Comparison of ENCODE assay signal across 8 cellular contexts in the genomic region with DNA sequence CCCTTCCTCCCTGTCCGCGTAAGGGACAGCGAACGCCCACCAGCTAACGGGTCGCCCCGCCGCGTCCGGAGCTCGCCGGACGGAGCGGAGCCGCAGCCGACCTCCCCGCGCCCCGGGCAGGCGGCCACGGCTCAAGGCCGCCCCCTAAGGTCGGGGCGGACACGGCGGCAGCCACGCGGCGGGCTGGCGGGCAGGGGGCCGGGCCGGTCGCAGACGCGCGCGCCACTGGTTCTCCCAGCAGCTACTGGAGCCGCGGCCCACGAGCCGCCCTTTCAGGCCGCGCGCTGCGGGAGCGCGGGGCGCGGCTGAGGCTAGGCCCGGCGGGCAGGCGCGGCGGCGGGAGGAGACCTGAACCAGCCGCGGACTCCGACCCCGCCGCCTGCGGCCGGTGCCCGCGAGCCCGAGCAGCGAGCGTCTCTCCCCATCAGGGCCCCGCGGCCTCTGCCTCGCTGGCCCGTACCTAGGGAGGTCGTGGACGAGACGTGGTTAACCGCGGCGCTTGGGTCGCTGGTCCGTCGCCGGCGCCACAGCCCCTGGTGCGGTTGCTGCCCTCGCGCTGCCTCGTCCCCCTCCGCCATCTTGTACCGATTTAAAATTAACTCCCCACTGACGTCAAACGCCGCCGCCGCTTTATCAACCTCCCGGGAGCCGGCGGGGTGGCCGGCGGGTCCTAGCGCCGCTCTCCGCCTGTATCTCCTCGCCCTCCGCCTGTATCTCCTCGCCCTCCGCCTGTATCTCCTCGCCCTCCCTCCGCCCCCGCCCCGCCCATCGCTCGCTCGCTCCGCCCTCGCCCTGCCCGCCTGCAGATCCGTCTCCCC. TPM values are rescaled to one million over a fixed set of nuclear protein-coding genes. Genes with fewer than 3 reads are reported as not detected.
A peak's percentile ranks its signal among the peaks of the same experiment; 100 is the strongest.
DNase-seq lines count a peak whose midpoint lies in the region; ATAC-seq and TF ChIP-seq lines count a peak whose summit lies in the region.

A gene (minus strand): TSS at position 591 of the 818 bp plus-strand sequence. CDS start 13 bp downstream, at position 578.

- peak within 1 kb of the TSS; percentile 95 for H3K9ac ChIP-seq in smooth muscle cell (ENCODE audit: low read depth)

- WGBS in smooth muscle cell (ENCODE audit: low lambda C conversion rate) = under 1% methylated on average over 92 of the region's 116 CpGs

- DNase-seq in ACHN = peak; percentile 95
- DNase-seq in NCI-H2196 (lab: John Stamatoyannopoulos, UW; ENCODE audit: unreplicated experiment) = peak; percentile 90
- peak; percentile 91 to 93 for DNase-seq in breast epithelium (ENCODE audit: low spot score in 2 of 2)
- DNase-seq in iPS-NIHi11 (ENCODE audit: low spot score) = peak; percentile 90
- DNase-seq in smooth muscle cell (lab: John Stamatoyannopoulos, UW; ENCODE audit: unreplicated experiment) = peak; percentile 71

- H3K27me3 ChIP-seq in breast epithelium (no peaks in the 10 kb centered on the region), smooth muscle cell (ENCODE audit: low read depth) (no peaks in the 10 kb centered on the region)

- peak within 1 kb of the TSS; percentile 97 for H2AFZ ChIP-seq in smooth muscle cell (ENCODE audit: low read depth)

- peaks cover 5% of the 10 kb centered on the region for H3F3A ChIP-seq in smooth muscle cell (ENCODE audit: low read depth)

- H3K4me1 ChIP-seq in breast epithelium (peaks cover 0 to 17% of the 10 kb centered on the region in 2 donors), smooth muscle cell (ENCODE audit: low read depth) (peaks cover 21% of the 10 kb centered on the region)

- H3K4me3 ChIP-seq in breast epithelium = peak within 1 kb of the TSS; percentile 66 to 94 (median 88)
- peak within 1 kb of the TSS; percentile 85 for H3K4me3 ChIP-seq in smooth muscle cell

- peaks cover 47% of the 10 kb centered on the region for H3K79me2 ChIP-seq in smooth muscle cell (ENCODE audit: low read depth)

- H3K9me3 ChIP-seq in breast epithelium (no peaks in the 10 kb centered on the region), smooth muscle cell (replicated peaks; ENCODE audit: low read depth) (no peaks in the 10 kb centered on the region)

- ATAC-seq in GM18868 (IDR thresholded peaks at IDR 0.05; ENCODE audit: unreplicated experiment) (peak; percentile 87), HG03108 (IDR thresholded peaks at IDR 0.05; ENCODE audit: unreplicated experiment) (peak; percentile 82)

- peak; percentile 86 for TF ChIP-seq POLR2A in breast epithelium (IDR thresholded peaks at IDR 0.05)

- H3K36me3 ChIP-seq in breast epithelium = no peaks in the 10 kb centered on the region
- H3K36me3 ChIP-seq in smooth muscle cell (ENCODE audit: low read depth) = no peaks in the 10 kb centered on the region

- intact Hi-C loops in breast epithelium (cut with DNase I; ENCODE audit: low total_unique reads) = loop anchor here (10.0 kb wide), 1 partner anchor 2002 kb away; no protein-coding TSS in a partner anchor

- H3K27ac ChIP-seq in VCaP = peak within 1 kb of the TSS; percentile 85
- peak within 1 kb of the TSS; percentile 99 for H3K27ac ChIP-seq in breast epithelium
- H3K27ac ChIP-seq in smooth muscle cell (ENCODE audit: low read depth) = peak within 1 kb of the TSS; percentile 93

- H3K4me2 ChIP-seq in smooth muscle cell = peak within 1 kb of the TSS; percentile 85

- TF ChIP-seq CTCF in VCaP (conservative IDR thresholded peaks at IDR 0.05) = peak; percentile 83
- peak in 1 of 3 donors; percentile 71 for TF ChIP-seq CTCF in breast epithelium (IDR thresholded peaks at IDR 0.05)
- peak; percentile 45 for TF ChIP-seq CTCF in smooth muscle cell (IDR thresholded peaks at IDR 0.05; ENCODE audit: borderline replicate concordance, insufficient read depth, poor library complexity, severe bottlenecking)

- in situ Hi-C loops in ACHN (cut with HindIII; ENCODE audit: low pct_ligation_motif_present, low pct_unique_long_range_greater_than_20kb, low sequenced_read_pairs) = no loop called here

- H4K20me1 ChIP-seq in smooth muscle cell (ENCODE audit: low read depth) = peaks cover 46% of the 10 kb centered on the region

RNA-seq across cellular contexts. Expression of the gene that starts here (rescaled TPM):
- total RNA-seq in breast epithelium (100 to 1,000 TPM in 2 of 3 donors, 10 to 100 TPM in 1; 66.4 to 179 (median 159) TPM), smooth muscle cell (56.7 and 62.2 TPM in 2 replicates)
- polyA plus RNA-seq in smooth muscle cell = 17.5 and 19.9 TPM in 2 replicates

Comparison
In these comparisons a context has a peak if more than half of its experiments do, and no peak if none do; other contexts are left out.
1. Peak in every context shown above with its lines: DNase-seq, ATAC-seq, H3K4me3 ChIP-seq and H3K27ac ChIP-seq.